ENCODE assay signal across 20 cellular contexts in genomic region chr3:194760740-194761139, GRCh38.
DNase-seq lines count a peak whose midpoint lies in the region; ATAC-seq and TF ChIP-seq lines count a peak whose summit lies in the region.
"Had no signal": no experiment of that assay in that cellular context is flagged by ENCODE, and none has a peak within 500 bp of the region (broad histone marks: within the 10 kb centered on the region; RNA-seq: fewer than 3 reads in every experiment).

No MANE protein-coding gene starts in this region.

- H3K4me3 ChIP-seq in NB4 (ENCODE audit: low read depth, low read length), result no peak overlapping the region
- H3K4me3 ChIP-seq: lung, mucosa of descending colon, skin epidermis, thoracic aorta, vagina had no signal

- no peak for TF ChIP-seq CTCF in NB4 (IDR thresholded peaks at IDR 0.05; ENCODE audit: low read depth, low read length)

- no peak for ATAC-seq in HG02798 (IDR thresholded peaks at IDR 0.05; ENCODE audit: poor library complexity, unreplicated experiment)
- ATAC-seq: mucosa of descending colon had no signal

- TF ChIP-seq POLR2A in NB4 (IDR thresholded peaks at IDR 0.05; ENCODE audit: extremely low read depth, insufficient read length), result no peak

- DNase-seq in NCI-H510A treated with DMSO at 0.1 percent for 48 hours (lab: John Stamatoyannopoulos, UW), result peak; percentile 41
- no peak for DNase-seq in NCI-H510A (lab: John Stamatoyannopoulos, UW)
- DNase-seq in CD1c-positive myeloid dendritic cell (ENCODE audit: extremely low spot score), result peak; percentile 20
- DNase-seq in NB4 (ENCODE audit: low read depth), result peak; percentile 68
- peak; percentile 15 for DNase-seq in iris pigment epithelial cell (ENCODE audit: low read depth)
- no peak for DNase-seq in globus pallidus (ENCODE audit: low spot score)
- no peak for DNase-seq in activated CD4-positive, alpha-beta T cell treated with anti-CD3 and anti-CD28 coated beads for 48 hours
- DNase-seq: activated naive CD4-positive, alpha-beta T cell treated with anti-CD3 and anti-CD28 coated beads, Interleukin-2, amount 50 U/mL, for 16 hours; DND-41; glutamatergic neuron; HCEC 1CT; kidney; mucosa of descending colon; NCI-H1048; NCI-H748 treated with DMSO at 0.1 percent for 48 hours had no signal

Comparison
In these comparisons a context has a peak if more than half of its experiments do, and no peak if none do; other contexts are left out.
1. DNase-seq: peak in NCI-H510A treated with DMSO at 0.1 percent for 48 hours (single experiment), CD1c-positive myeloid dendritic cell (single experiment), NB4 (single experiment) and iris pigment epithelial cell (single experiment); none in NCI-H510A (single experiment), globus pallidus (single experiment) and activated CD4-positive, alpha-beta T cell treated with anti-CD3 and anti-CD28 coated beads for 48 hours (single experiment).